ENCODE assay signal across 1 cellular context in the genomic region with DNA sequence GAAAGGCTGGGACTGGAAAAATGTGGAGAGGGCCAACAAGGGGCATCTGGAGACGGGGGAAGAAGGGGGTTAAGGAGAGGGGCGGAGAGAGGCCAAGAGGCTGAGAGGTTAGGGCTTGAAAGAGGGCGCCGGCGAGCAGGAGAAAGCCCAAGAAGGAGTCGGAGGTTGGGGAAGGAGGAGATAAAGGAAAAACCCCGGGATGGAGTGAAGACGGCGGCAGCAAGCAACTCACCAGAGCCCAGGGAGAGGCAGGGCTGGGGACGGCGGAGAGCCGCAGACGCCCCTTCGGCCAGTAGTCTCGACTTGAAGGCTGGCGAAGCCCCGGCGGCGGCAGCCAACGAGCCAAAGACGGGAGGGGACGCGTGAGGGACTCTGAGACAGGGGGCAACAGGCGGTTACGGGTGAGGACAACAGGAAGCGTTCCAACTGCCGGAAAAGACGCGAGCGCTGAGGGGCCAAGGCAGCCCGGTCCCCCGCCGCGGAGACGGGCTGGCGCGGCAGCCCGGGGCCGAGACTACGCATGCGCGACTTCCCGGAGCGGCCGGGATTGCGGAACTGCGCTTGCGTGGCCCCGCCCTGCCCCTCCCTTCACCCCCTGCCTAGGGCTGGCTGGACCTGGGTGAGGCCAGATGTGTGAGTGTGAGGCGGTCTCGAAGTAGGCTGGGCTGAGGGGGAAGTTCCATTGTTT.
A peak's percentile ranks its signal among the peaks of the same experiment; 100 is the strongest.
TF ChIP-seq lines count a peak whose summit lies in the region.

A gene (minus strand): TSS at position 522 of the 688 bp plus-strand sequence. CDS start 7,277 bp downstream, outside the sequence.

TF ChIP-seq in GM12878, 131 proteins besides CTCF, POLR2A, EP300 and RAD21 (continued from another document and continues in another):
- TF ChIP-seq, protein P1, sequence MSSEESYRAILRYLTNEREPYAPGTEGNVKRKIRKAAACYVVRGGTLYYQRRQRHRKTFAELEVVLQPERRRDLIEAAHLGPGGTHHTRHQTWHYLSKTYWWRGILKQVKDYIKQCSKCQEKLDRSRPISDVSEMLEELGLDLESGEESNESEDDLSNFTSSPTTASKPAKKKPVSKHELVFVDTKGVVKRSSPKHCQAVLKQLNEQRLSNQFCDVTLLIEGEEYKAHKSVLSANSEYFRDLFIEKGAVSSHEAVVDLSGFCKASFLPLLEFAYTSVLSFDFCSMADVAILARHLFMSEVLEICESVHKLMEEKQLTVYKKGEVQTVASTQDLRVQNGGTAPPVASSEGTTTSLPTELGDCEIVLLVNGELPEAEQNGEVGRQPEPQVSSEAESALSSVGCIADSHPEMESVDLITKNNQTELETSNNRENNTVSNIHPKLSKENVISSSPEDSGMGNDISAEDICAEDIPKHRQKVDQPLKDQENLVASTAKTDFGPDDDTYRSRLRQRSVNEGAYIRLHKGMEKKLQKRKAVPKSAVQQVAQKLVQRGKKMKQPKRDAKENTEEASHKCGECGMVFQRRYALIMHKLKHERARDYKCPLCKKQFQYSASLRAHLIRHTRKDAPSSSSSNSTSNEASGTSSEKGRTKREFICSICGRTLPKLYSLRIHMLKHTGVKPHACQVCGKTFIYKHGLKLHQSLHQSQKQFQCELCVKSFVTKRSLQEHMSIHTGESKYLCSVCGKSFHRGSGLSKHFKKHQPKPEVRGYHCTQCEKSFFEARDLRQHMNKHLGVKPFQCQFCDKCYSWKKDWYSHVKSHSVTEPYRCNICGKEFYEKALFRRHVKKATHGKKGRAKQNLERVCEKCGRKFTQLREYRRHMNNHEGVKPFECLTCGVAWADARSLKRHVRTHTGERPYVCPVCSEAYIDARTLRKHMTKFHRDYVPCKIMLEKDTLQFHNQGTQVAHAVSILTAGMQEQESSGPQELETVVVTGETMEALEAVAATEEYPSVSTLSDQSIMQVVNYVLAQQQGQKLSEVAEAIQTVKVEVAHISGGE (CRISPR knock-in tag; IDR thresholded peaks at IDR 0.05), result no peak
- TF ChIP-seq, protein P2, sequence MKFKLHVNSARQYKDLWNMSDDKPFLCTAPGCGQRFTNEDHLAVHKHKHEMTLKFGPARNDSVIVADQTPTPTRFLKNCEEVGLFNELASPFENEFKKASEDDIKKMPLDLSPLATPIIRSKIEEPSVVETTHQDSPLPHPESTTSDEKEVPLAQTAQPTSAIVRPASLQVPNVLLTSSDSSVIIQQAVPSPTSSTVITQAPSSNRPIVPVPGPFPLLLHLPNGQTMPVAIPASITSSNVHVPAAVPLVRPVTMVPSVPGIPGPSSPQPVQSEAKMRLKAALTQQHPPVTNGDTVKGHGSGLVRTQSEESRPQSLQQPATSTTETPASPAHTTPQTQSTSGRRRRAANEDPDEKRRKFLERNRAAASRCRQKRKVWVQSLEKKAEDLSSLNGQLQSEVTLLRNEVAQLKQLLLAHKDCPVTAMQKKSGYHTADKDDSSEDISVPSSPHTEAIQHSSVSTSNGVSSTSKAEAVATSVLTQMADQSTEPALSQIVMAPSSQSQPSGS (IDR thresholded peaks at IDR 0.05; ENCODE audit: low read length), result no peak
- TF ChIP-seq EED (IDR thresholded peaks at IDR 0.05; ENCODE audit: low read depth) (no peak), CREM (IDR thresholded peaks at IDR 0.05; ENCODE audit: low read depth) (no peak), BMI1 (IDR thresholded peaks at IDR 0.05; ENCODE audit: borderline replicate concordance) (no peak), MYB (IDR thresholded peaks at IDR 0.05; ENCODE audit: borderline replicate concordance, low read depth, low read length) (0 out of 2 replicates have a peak, but pooled peaks have one; percentile 38), ZNF274 (IDR thresholded peaks at IDR 0.05; ENCODE audit: insufficient read depth, insufficient read length) (no peak), ZNF622 (IDR thresholded peaks at IDR 0.05) (no peak), EZH2 (IDR thresholded peaks at IDR 0.05; ENCODE audit: borderline replicate concordance, control insufficient read depth, low read depth, low read length) (no peak), IKZF1 (conservative IDR thresholded peaks at IDR 0.05) (peak; percentile 81), HCFC1 (IDR thresholded peaks at IDR 0.05; ENCODE audit: low read length) (no peak), CREB1 (IDR thresholded peaks at IDR 0.05; ENCODE audit: low read depth) (0 out of 2 replicates have a peak, but pooled peaks have one; percentile 4), TCF12 (IDR thresholded peaks at IDR 0.05; ENCODE audit: low read depth, low read length) (0 out of 2 replicates have a peak, but pooled peaks have one; percentile 2), SMAD5 (IDR thresholded peaks at IDR 0.05; ENCODE audit: low read depth) (peak; percentile 56; the same call in 1 of the 2 replicates), PAX5 (IDR thresholded peaks at IDR 0.05; ENCODE audit: borderline replicate concordance, low read depth, low read length) (no peak), SMARCA5 (IDR thresholded peaks at IDR 0.05) (peak; percentile 53; the same call in 1 of the 2 replicates), SPI1 (IDR thresholded peaks at IDR 0.05; ENCODE audit: borderline replicate concordance, insufficient read depth, low read depth, low read length) (peak; percentile 39; the same call in 1 of the 2 replicates), RBBP5 (conservative IDR thresholded peaks at IDR 0.05) (no peak), PML (IDR thresholded peaks at IDR 0.05; ENCODE audit: low read length) (peak; percentile 83; the same call in 1 of the 2 replicates), CBX5 (IDR thresholded peaks at IDR 0.05; ENCODE audit: low read depth) (no peak), SMC3 (IDR thresholded peaks at IDR 0.05; ENCODE audit: borderline replicate concordance, low read length) (no peak), HDGF (IDR thresholded peaks at IDR 0.05) (peak; percentile 82), ZNF217 (IDR thresholded peaks at IDR 0.05) (no peak), DPF2 (IDR thresholded peaks at IDR 0.05) (0 out of 2 replicates have a peak, but pooled peaks have one; percentile 42), KAT2A (conservative IDR thresholded peaks at IDR 0.05; ENCODE audit: control insufficient read depth, low read depth, low read length) (no peak), IKZF2 (IDR thresholded peaks at IDR 0.05) (peak; percentile 19 to 42; a peak in 2 of 4 replicates)
- TF ChIP-seq, protein P3, sequence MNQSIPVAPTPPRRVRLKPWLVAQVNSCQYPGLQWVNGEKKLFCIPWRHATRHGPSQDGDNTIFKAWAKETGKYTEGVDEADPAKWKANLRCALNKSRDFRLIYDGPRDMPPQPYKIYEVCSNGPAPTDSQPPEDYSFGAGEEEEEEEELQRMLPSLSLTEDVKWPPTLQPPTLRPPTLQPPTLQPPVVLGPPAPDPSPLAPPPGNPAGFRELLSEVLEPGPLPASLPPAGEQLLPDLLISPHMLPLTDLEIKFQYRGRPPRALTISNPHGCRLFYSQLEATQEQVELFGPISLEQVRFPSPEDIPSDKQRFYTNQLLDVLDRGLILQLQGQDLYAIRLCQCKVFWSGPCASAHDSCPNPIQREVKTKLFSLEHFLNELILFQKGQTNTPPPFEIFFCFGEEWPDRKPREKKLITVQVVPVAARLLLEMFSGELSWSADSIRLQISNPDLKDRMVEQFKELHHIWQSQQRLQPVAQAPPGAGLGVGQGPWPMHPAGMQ (IDR thresholded peaks at IDR 0.05; ENCODE audit: borderline replicate concordance), result no peak
- TF ChIP-seq, protein P4, sequence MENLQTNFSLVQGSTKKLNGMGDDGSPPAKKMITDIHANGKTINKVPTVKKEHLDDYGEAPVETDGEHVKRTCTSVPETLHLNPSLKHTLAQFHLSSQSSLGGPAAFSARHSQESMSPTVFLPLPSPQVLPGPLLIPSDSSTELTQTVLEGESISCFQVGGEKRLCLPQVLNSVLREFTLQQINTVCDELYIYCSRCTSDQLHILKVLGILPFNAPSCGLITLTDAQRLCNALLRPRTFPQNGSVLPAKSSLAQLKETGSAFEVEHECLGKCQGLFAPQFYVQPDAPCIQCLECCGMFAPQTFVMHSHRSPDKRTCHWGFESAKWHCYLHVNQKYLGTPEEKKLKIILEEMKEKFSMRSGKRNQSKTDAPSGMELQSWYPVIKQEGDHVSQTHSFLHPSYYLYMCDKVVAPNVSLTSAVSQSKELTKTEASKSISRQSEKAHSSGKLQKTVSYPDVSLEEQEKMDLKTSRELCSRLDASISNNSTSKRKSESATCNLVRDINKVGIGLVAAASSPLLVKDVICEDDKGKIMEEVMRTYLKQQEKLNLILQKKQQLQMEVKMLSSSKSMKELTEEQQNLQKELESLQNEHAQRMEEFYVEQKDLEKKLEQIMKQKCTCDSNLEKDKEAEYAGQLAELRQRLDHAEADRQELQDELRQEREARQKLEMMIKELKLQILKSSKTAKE (IDR thresholded peaks at IDR 0.05; ENCODE audit: low read depth, poor library complexity, severe bottlenecking), result no peak
- TF ChIP-seq, protein P5, sequence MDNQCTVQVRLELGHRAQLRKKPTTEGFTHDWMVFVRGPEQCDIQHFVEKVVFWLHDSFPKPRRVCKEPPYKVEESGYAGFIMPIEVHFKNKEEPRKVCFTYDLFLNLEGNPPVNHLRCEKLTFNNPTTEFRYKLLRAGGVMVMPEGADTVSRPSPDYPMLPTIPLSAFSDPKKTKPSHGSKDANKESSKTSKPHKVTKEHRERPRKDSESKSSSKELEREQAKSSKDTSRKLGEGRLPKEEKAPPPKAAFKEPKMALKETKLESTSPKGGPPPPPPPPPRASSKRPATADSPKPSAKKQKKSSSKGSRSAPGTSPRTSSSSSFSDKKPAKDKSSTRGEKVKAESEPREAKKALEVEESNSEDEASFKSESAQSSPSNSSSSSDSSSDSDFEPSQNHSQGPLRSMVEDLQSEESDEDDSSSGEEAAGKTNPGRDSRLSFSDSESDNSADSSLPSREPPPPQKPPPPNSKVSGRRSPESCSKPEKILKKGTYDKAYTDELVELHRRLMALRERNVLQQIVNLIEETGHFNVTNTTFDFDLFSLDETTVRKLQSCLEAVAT (IDR thresholded peaks at IDR 0.05), result peak; percentile 57
- TF ChIP-seq, protein P6, sequence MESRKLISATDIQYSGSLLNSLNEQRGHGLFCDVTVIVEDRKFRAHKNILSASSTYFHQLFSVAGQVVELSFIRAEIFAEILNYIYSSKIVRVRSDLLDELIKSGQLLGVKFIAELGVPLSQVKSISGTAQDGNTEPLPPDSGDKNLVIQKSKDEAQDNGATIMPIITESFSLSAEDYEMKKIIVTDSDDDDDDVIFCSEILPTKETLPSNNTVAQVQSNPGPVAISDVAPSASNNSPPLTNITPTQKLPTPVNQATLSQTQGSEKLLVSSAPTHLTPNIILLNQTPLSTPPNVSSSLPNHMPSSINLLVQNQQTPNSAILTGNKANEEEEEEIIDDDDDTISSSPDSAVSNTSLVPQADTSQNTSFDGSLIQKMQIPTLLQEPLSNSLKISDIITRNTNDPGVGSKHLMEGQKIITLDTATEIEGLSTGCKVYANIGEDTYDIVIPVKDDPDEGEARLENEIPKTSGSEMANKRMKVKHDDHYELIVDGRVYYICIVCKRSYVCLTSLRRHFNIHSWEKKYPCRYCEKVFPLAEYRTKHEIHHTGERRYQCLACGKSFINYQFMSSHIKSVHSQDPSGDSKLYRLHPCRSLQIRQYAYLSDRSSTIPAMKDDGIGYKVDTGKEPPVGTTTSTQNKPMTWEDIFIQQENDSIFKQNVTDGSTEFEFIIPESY (IDR thresholded peaks at IDR 0.05), result no peak
- TF ChIP-seq, protein P7, sequence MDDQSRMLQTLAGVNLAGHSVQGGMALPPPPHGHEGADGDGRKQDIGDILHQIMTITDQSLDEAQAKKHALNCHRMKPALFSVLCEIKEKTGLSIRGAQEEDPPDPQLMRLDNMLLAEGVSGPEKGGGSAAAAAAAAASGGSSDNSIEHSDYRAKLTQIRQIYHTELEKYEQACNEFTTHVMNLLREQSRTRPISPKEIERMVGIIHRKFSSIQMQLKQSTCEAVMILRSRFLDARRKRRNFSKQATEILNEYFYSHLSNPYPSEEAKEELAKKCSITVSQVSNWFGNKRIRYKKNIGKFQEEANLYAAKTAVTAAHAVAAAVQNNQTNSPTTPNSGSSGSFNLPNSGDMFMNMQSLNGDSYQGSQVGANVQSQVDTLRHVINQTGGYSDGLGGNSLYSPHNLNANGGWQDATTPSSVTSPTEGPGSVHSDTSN (IDR thresholded peaks at IDR 0.05; ENCODE audit: insufficient replicate concordance, low read depth, low read length), result no peak
- TF ChIP-seq, protein P8, sequence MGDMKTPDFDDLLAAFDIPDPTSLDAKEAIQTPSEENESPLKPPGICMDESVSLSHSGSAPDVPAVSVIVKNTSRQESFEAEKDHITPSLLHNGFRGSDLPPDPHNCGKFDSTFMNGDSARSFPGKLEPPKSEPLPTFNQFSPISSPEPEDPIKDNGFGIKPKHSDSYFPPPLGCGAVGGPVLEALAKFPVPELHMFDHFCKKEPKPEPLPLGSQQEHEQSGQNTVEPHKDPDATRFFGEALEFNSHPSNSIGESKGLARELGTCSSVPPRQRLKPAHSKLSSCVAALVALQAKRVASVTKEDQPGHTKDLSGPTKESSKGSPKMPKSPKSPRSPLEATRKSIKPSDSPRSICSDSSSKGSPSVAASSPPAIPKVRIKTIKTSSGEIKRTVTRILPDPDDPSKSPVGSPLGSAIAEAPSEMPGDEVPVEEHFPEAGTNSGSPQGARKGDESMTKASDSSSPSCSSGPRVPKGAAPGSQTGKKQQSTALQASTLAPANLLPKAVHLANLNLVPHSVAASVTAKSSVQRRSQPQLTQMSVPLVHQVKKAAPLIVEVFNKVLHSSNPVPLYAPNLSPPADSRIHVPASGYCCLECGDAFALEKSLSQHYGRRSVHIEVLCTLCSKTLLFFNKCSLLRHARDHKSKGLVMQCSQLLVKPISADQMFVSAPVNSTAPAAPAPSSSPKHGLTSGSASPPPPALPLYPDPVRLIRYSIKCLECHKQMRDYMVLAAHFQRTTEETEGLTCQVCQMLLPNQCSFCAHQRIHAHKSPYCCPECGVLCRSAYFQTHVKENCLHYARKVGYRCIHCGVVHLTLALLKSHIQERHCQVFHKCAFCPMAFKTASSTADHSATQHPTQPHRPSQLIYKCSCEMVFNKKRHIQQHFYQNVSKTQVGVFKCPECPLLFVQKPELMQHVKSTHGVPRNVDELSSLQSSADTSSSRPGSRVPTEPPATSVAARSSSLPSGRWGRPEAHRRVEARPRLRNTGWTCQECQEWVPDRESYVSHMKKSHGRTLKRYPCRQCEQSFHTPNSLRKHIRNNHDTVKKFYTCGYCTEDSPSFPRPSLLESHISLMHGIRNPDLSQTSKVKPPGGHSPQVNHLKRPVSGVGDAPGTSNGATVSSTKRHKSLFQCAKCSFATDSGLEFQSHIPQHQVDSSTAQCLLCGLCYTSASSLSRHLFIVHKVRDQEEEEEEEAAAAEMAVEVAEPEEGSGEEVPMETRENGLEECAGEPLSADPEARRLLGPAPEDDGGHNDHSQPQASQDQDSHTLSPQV (IDR thresholded peaks at IDR 0.05), result no peak
- TF ChIP-seq, protein P9, sequence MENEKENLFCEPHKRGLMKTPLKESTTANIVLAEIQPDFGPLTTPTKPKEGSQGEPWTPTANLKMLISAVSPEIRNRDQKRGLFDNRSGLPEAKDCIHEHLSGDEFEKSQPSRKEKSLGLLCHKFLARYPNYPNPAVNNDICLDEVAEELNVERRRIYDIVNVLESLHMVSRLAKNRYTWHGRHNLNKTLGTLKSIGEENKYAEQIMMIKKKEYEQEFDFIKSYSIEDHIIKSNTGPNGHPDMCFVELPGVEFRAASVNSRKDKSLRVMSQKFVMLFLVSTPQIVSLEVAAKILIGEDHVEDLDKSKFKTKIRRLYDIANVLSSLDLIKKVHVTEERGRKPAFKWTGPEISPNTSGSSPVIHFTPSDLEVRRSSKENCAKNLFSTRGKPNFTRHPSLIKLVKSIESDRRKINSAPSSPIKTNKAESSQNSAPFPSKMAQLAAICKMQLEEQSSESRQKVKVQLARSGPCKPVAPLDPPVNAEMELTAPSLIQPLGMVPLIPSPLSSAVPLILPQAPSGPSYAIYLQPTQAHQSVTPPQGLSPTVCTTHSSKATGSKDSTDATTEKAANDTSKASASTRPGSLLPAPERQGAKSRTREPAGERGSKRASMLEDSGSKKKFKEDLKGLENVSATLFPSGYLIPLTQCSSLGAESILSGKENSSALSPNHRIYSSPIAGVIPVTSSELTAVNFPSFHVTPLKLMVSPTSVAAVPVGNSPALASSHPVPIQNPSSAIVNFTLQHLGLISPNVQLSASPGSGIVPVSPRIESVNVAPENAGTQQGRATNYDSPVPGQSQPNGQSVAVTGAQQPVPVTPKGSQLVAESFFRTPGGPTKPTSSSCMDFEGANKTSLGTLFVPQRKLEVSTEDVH (IDR thresholded peaks at IDR 0.05; ENCODE audit: low read depth, partially characterized antibody), result no peak
